In the genomic region with DNA sequence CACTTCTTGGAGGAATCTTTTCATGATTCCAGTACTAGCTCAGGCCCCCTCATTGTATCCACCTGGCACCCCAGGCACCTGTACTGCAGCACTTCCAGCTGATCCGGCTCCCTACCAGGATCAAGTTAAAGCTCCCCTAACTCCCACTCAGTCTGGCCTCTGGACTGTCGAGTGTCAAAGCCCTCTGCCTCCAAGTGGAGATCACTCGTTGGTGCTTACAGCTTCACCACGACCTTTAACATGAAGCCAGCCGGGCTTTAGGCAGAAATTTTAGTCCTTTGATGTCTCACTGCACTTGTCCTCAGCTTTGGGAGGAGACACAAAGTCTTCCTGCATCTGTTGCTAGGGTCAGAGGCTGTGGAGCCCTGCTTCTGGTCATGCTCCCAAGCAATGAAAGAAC, we compare ENCODE assay signal across 2 cellular contexts.
TF ChIP-seq lines count a peak whose summit lies in the region.

No MANE protein-coding gene starts in this region.

TF ChIP-seq in IMR-90, 13 proteins besides CTCF, POLR2A, EP300 and RAD21:
- TF ChIP-seq, protein P1, sequence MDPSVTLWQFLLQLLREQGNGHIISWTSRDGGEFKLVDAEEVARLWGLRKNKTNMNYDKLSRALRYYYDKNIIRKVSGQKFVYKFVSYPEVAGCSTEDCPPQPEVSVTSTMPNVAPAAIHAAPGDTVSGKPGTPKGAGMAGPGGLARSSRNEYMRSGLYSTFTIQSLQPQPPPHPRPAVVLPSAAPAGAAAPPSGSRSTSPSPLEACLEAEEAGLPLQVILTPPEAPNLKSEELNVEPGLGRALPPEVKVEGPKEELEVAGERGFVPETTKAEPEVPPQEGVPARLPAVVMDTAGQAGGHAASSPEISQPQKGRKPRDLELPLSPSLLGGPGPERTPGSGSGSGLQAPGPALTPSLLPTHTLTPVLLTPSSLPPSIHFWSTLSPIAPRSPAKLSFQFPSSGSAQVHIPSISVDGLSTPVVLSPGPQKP (IDR thresholded peaks at IDR 0.05; ENCODE audit: borderline replicate concordance, low read depth, low read length) = no peak
- TF ChIP-seq RFX5 (IDR thresholded peaks at IDR 0.05; ENCODE audit: low read depth, low read length) (no peak), FOS (IDR thresholded peaks at IDR 0.05; ENCODE audit: low read depth, low read length) (no peak), CEBPB (IDR thresholded peaks at IDR 0.05; ENCODE audit: low read depth, low read length) (no peak), NFE2L2 (IDR thresholded peaks at IDR 0.05; ENCODE audit: low read depth, low read length) (no peak), MAZ (IDR thresholded peaks at IDR 0.05; ENCODE audit: borderline replicate concordance, low read depth, low read length) (no peak), MAFK (IDR thresholded peaks at IDR 0.05; ENCODE audit: low read depth, low read length) (no peak), SMC3 (IDR thresholded peaks at IDR 0.05; ENCODE audit: low read depth, low read length) (no peak), BHLHE40 (IDR thresholded peaks at IDR 0.05; ENCODE audit: low read depth, low read length) (no peak), MXI1 (IDR thresholded peaks at IDR 0.05; ENCODE audit: borderline replicate concordance, low read depth, low read length) (no peak), RCOR1 (IDR thresholded peaks at IDR 0.05; ENCODE audit: insufficient replicate concordance, low read length) (no peak), CHD1 (IDR thresholded peaks at IDR 0.05; ENCODE audit: low read depth, low read length) (no peak)
- TF ChIP-seq, protein P2, sequence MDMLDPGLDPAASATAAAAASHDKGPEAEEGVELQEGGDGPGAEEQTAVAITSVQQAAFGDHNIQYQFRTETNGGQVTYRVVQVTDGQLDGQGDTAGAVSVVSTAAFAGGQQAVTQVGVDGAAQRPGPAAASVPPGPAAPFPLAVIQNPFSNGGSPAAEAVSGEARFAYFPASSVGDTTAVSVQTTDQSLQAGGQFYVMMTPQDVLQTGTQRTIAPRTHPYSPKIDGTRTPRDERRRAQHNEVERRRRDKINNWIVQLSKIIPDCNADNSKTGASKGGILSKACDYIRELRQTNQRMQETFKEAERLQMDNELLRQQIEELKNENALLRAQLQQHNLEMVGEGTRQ (IDR thresholded peaks at IDR 0.05; ENCODE audit: low read depth, low read length) = no peak
TF ChIP-seq in IMR-90: peak in this region for 0.

TF ChIP-seq in liver, 16 proteins besides CTCF, POLR2A, EP300 and RAD21:
- peak; percentile 30 for TF ChIP-seq SP1 (IDR thresholded peaks at IDR 0.05)
- TF ChIP-seq HNF4A (conservative IDR thresholded peaks at IDR 0.05) = peak in 1 of 2 donors; percentile 44
- TF ChIP-seq TAF1 (conservative IDR thresholded peaks at IDR 0.05) = no peak
- peak in 1 of 2 donors; percentile 7 for TF ChIP-seq RXRA (IDR thresholded peaks at IDR 0.05)
- TF ChIP-seq YY1 (IDR thresholded peaks at IDR 0.05) = no peak
